In the genomic region with DNA sequence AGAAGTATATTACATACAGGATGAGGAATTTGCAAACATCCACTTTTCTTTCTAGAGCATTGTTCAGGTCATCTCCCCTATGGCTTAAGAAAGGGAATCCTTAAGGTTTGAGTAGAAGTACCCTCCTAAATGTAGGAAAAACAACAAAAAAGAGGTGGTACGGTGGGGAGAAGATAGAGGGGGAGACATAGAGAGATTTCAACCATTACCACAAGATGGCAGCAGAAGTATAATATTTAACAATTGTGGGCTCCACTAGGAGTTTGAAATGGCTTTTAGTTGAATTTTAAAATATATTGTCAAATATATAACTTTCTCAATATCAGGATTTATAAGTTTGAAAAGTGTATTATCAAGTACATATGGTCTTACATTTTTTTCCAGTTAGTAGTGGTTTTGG, we compare ENCODE assay signal across 8 cellular contexts.
DNase-seq lines count a peak whose midpoint lies in the region; ATAC-seq and TF ChIP-seq lines count a peak whose summit lies in the region.

No MANE protein-coding gene starts in this region.

- H3K9me2 ChIP-seq in Karpas-422 (replicated peaks; ENCODE audit: insufficient read depth, low read length), result no peaks in the 10 kb centered on the region

- H3K4me1 ChIP-seq in Karpas-422 (ENCODE audit: low read length), result no peaks in the 10 kb centered on the region

- DNase-seq in NCI-H82 (lab: John Stamatoyannopoulos, UW) (peak; percentile 27), NCI-H82 treated with DMSO at 0.1 percent for 48 hours (lab: John Stamatoyannopoulos, UW; ENCODE audit: unreplicated experiment) (no peak), Karpas-422 (peak; percentile 69), cardiac fibroblast (ENCODE audit: low read depth in 2 of 2) (peak; percentile 55 to 74), myocyte (ENCODE audit: low read depth) (peak; percentile 54), epidermal melanocyte (ENCODE audit: insufficient read length, low spot score) (no peak)
- no peak for DNase-seq in stimulated activated CD4-positive, alpha-beta T cell treated with anti-CD3 and anti-CD28 coated beads, Interleukin-4, amount 100 ng/mL, for 4 hours

- no peak overlapping the region for H3K9ac ChIP-seq in Karpas-422 (ENCODE audit: low read length)

- TF ChIP-seq CTCF in cardiac fibroblast (IDR thresholded peaks at IDR 0.05; ENCODE audit: low read depth, low read length), result peak; percentile 54

- ATAC-seq in GM18519 (IDR thresholded peaks at IDR 0.05; ENCODE audit: low FRiP score, unreplicated experiment), result no peak

- H4K20me1 ChIP-seq in Karpas-422 (ENCODE audit: insufficient read depth, low read depth, low read length), result no peaks in the 10 kb centered on the region

- no peak overlapping the region for H2AFZ ChIP-seq in Karpas-422 (ENCODE audit: low read length)

- H3K27ac ChIP-seq in Karpas-422 (ENCODE audit: low read length), result no peak overlapping the region

- H3K4me2 ChIP-seq in Karpas-422 (ENCODE audit: low read depth, low read length, poor library complexity, severe bottlenecking), result no peak overlapping the region

- no peaks in the 10 kb centered on the region for H3K79me2 ChIP-seq in Karpas-422 (ENCODE audit: low read length)

- H3K36me3 ChIP-seq in Karpas-422 (ENCODE audit: insufficient read depth, low read length), result no peaks in the 10 kb centered on the region

- H3K4me3 ChIP-seq in Karpas-422 (ENCODE audit: low read length) (no peak overlapping the region), cardiac fibroblast (replicated peaks in 1 of 2; ENCODE audit: low read depth in 2 of 2, low read length in 2 of 2) (no peak overlapping the region)

- H3K9me3 ChIP-seq in Karpas-422 (ENCODE audit: low read length), result no peaks in the 10 kb centered on the region

- no peaks in the 10 kb centered on the region for H3K27me3 ChIP-seq in Karpas-422 (ENCODE audit: low read length)

Comparison
In these comparisons a context has a peak if more than half of its experiments do, and no peak if none do; other contexts are left out.
1. DNase-seq: peak in NCI-H82 (single experiment), Karpas-422 (single experiment), cardiac fibroblast (2 of 2) and myocyte (single experiment); none in NCI-H82 treated with DMSO at 0.1 percent for 48 hours (single experiment), stimulated activated CD4-positive, alpha-beta T cell treated with anti-CD3 and anti-CD28 coated beads, Interleukin-4, amount 100 ng/mL, for 4 hours (0 of 2) and epidermal melanocyte (single experiment).